1 cellular context compared by ENCODE assay signal in the genomic region with DNA sequence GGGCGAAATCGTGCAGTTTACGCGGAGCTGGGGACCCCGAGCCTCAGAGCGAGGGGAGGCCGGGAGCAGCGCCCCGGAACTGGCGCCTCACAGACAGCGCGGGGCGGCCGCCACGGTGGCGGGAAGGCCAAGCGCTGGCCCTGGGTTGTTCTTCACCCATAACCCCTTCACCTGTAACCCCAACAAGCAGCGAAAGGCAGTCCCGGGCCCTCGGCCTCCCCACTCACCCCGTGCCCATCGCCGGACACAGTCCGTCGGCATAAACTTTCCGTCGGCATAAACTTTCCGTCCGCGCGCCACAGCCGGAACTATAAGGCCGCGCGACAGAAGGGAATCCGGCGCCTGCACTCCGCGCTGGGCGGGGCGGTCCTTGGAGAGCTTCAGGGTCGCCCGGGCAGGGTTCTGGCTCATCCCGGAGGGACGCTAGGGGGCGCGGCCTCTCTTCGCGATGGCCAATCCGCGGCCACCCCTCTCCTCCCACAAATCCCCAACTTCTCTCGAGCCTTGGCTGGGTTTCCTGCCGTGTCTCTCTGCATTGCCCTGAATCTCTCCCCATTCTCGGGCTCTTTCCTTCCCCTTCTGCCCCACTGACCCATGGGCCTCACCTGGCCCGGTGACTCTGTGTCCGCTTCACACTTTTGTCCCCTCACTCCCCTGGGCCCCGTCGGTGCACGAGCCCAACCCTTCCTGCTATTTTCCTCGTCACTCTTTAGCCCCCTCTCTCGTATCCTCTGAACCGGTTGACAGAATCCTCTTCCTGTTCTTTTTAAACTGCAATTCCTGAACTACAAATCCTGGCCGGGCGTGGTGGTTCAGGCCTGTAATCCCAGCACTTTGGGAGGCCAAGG.
TF ChIP-seq lines count a peak whose summit lies in the region.

A gene (minus strand): TSS at position 261 of the 848 bp plus-strand sequence. CDS start 3,751 bp downstream, outside the sequence.

TF ChIP-seq in HCT116, 20 proteins besides CTCF, POLR2A, EP300 and RAD21 (continued from another document):
- TF ChIP-seq, protein P1, sequence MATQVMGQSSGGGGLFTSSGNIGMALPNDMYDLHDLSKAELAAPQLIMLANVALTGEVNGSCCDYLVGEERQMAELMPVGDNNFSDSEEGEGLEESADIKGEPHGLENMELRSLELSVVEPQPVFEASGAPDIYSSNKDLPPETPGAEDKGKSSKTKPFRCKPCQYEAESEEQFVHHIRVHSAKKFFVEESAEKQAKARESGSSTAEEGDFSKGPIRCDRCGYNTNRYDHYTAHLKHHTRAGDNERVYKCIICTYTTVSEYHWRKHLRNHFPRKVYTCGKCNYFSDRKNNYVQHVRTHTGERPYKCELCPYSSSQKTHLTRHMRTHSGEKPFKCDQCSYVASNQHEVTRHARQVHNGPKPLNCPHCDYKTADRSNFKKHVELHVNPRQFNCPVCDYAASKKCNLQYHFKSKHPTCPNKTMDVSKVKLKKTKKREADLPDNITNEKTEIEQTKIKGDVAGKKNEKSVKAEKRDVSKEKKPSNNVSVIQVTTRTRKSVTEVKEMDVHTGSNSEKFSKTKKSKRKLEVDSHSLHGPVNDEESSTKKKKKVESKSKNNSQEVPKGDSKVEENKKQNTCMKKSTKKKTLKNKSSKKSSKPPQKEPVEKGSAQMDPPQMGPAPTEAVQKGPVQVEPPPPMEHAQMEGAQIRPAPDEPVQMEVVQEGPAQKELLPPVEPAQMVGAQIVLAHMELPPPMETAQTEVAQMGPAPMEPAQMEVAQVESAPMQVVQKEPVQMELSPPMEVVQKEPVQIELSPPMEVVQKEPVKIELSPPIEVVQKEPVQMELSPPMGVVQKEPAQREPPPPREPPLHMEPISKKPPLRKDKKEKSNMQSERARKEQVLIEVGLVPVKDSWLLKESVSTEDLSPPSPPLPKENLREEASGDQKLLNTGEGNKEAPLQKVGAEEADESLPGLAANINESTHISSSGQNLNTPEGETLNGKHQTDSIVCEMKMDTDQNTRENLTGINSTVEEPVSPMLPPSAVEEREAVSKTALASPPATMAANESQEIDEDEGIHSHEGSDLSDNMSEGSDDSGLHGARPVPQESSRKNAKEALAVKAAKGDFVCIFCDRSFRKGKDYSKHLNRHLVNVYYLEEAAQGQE (IDR thresholded peaks at IDR 0.05; ENCODE audit: low read depth): no peak
- TF ChIP-seq TCF7L2 (IDR thresholded peaks at IDR 0.05; ENCODE audit: borderline replicate concordance, extremely low read depth, insufficient read depth, insufficient read length): peak; percentile 54
